Comparison of ENCODE assay signal across 8 cellular contexts in genomic region chr17:34254651-34255380, GRCh38. TPM values are rescaled to one million over a fixed set of nuclear protein-coding genes. Genes with fewer than 3 reads are reported as not detected.
A peak's percentile ranks its signal among the peaks of the same experiment; 100 is the strongest.
DNase-seq lines count a peak whose midpoint lies in the region; ATAC-seq and TF ChIP-seq lines count a peak whose summit lies in the region.

Gene CCL2, plus strand, starts transcription at chr17:34255285. Its CDS starts 65 bp downstream, at chr17:34255350.

- peak within 1 kb of the TSS in 1 of 2 donors; percentile 20 for H3K4me3 Mint-ChIP-seq in stimulated activated naive CD8-positive, alpha-beta T cell treated with anti-CD3 and anti-CD28 coated beads, Interleukin-15, amount 100 ng/mL, for 72 hours

- TF ChIP-seq EP300 in tibial nerve (IDR thresholded peaks at IDR 0.05) = peak in 1 of 2 donors; percentile 74

- H3K4me1 ChIP-seq in duodenal mucosa (ENCODE audit: control insufficient read depth in 1 of 2, insufficient read depth in 2 of 2, low read length in 2 of 2) = peaks cover 27 to 43% of the 10 kb centered on the region in 2 donors
- peaks cover 51 to 76% of the 10 kb centered on the region in 2 donors for H3K4me1 ChIP-seq in left lung
- H3K4me1 ChIP-seq in tibial nerve = peaks cover 10 to 88% (median 65%) of the 10 kb centered on the region in 4 donors

- H3K9me3 ChIP-seq in duodenal mucosa (ENCODE audit: control insufficient read depth in 1 of 2, low read length in 2 of 2) (no peaks in the 10 kb centered on the region), left lung (no peaks in the 10 kb centered on the region), tibial nerve (no peaks in the 10 kb centered on the region)

- H3K27me3 Mint-ChIP-seq in stimulated activated naive CD8-positive, alpha-beta T cell treated with anti-CD3 and anti-CD28 coated beads, Interleukin-15, amount 100 ng/mL, for 72 hours = peaks cover 58% of the 10 kb centered on the region

- H3K4me3 ChIP-seq in duodenal mucosa (ENCODE audit: low read depth in 1 of 2, low read length in 2 of 2) (peak within 1 kb of the TSS; percentile 41 to 63), left lung (peak within 1 kb of the TSS; percentile 14 to 46), tibial nerve (peak within 1 kb of the TSS; percentile 14 to 51 (median 38))

- intact Hi-C loops in left lung (cut with DNase I) = no loop called here

- H3K27ac ChIP-seq in duodenal mucosa (ENCODE audit: low read depth, low read length) (peak within 1 kb of the TSS; percentile 27), left lung (peak within 1 kb of the TSS; percentile 77 to 78), tibial nerve (peak within 1 kb of the TSS; percentile 45 to 91 (median 80))

- TF ChIP-seq POLR2A in tibial nerve (IDR thresholded peaks at IDR 0.05) = peak in 1 of 2 donors; percentile 67

- H3K9ac ChIP-seq in duodenal mucosa (ENCODE audit: low read depth in 1 of 2, low read length in 2 of 2) = peak within 1 kb of the TSS; percentile 14 to 35

- DNase-seq in COLO829 (ENCODE audit: low spot score) (peak; percentile 28), NCI-H345 (lab: John Stamatoyannopoulos, UW) (peak; percentile 17), left lung (peak in 1 of 2 donors; percentile 69), tibial nerve (ENCODE audit: low spot score in 2 of 2) (peak; percentile 65 to 81), NCI-H1436 (lab: John Stamatoyannopoulos, UW) (no peak), NCI-H446 treated with DMSO at 0.1 percent for 48 hours (lab: John Stamatoyannopoulos, UW) (no peak)
- no peak for DNase-seq in stimulated activated naive CD8-positive, alpha-beta T cell treated with anti-CD3 and anti-CD28 coated beads, Interleukin-15, amount 100 ng/mL, for 72 hours

- ATAC-seq in left lung = peak; percentile 69
- ATAC-seq in stimulated activated naive CD8-positive, alpha-beta T cell treated with anti-CD3 and anti-CD28 coated beads, Interleukin-15, amount 100 ng/mL, for 72 hours = no peak

- H3K27ac Mint-ChIP-seq in stimulated activated naive CD8-positive, alpha-beta T cell treated with anti-CD3 and anti-CD28 coated beads, Interleukin-15, amount 100 ng/mL, for 72 hours = peak within 1 kb of the TSS in 1 of 2 donors; percentile 49

- H3K9me3 Mint-ChIP-seq in stimulated activated naive CD8-positive, alpha-beta T cell treated with anti-CD3 and anti-CD28 coated beads, Interleukin-15, amount 100 ng/mL, for 72 hours = no peaks in the 10 kb centered on the region

- H3K27me3 ChIP-seq in duodenal mucosa (ENCODE audit: control insufficient read depth in 1 of 2, insufficient read depth in 2 of 2, low read length in 2 of 2) (no peaks in the 10 kb centered on the region), left lung (no peaks in the 10 kb centered on the region), tibial nerve (no peaks in the 10 kb centered on the region)

- no peak for TF ChIP-seq CTCF in left lung (IDR thresholded peaks at IDR 0.05)
- no peak for TF ChIP-seq CTCF in tibial nerve (IDR thresholded peaks at IDR 0.05)

- H3K4me1 Mint-ChIP-seq in stimulated activated naive CD8-positive, alpha-beta T cell treated with anti-CD3 and anti-CD28 coated beads, Interleukin-15, amount 100 ng/mL, for 72 hours = peaks cover 9% of the 10 kb centered on the region

- H3K36me3 ChIP-seq in duodenal mucosa (ENCODE audit: control insufficient read depth in 1 of 2, insufficient read depth in 2 of 2, low read length in 2 of 2) (no peaks in the 10 kb centered on the region), left lung (no peaks in the 10 kb centered on the region), tibial nerve (no peaks in the 10 kb centered on the region)

- WGBS in tibial nerve, 2 donors = 4 to 5% methylated on average over 11 of the region's 11 CpGs

RNA-seq across cellular contexts. Expression of gene CCL2, which starts in this region (rescaled TPM):
- total RNA-seq in left lung = 100 to 1,000 TPM in 1 of 2 donors, 10 to 100 TPM in 1; 50.0 to 444 TPM
- 100 to 1,000 TPM in 1 of 4 donors, 10 to 100 TPM in 3; 34.7 to 185 (median 43.6) TPM for total RNA-seq in tibial nerve

Comparison
In these comparisons a context has a peak if more than half of its experiments do, and no peak if none do; other contexts are left out.
1. DNase-seq: peak in COLO829 (single experiment), NCI-H345 (single experiment) and tibial nerve (2 of 2); none in NCI-H1436 (single experiment), NCI-H446 treated with DMSO at 0.1 percent for 48 hours (single experiment) and stimulated activated naive CD8-positive, alpha-beta T cell treated with anti-CD3 and anti-CD28 coated beads, Interleukin-15, amount 100 ng/mL, for 72 hours (0 of 2).
2. H3K27ac ChIP-seq: peak in every context shown above with its lines; median percentile 80 in tibial nerve; 78 in left lung; 27 in duodenal mucosa.
3. Peak in every context shown above with its lines, with median percentiles within 50 percentile points of each other: H3K4me3 ChIP-seq.